8 cellular contexts compared by ENCODE assay signal in genomic region chr6:21594427-21595264, GRCh38. TPM values are rescaled to one million over a fixed set of nuclear protein-coding genes. Genes with fewer than 3 reads are reported as not detected.
DNase-seq lines count a peak whose midpoint lies in the region; TF ChIP-seq lines count a peak whose summit lies in the region.

No MANE protein-coding gene starts in this region.

- TF ChIP-seq POLR2A in NB4 (IDR thresholded peaks at IDR 0.05; ENCODE audit: extremely low read depth, insufficient read length): peak; percentile 15
- TF ChIP-seq POLR2A in thyroid gland (IDR thresholded peaks at IDR 0.05): peak in 1 of 2 donors; percentile 54

- no peaks in the 10 kb centered on the region for H3K9me3 ChIP-seq in HAP-1
- no peaks in the 10 kb centered on the region for H3K9me3 ChIP-seq in fibroblast of lung (ENCODE audit: control insufficient read depth, insufficient read depth, low read depth, low read length)
- no peaks in the 10 kb centered on the region for H3K9me3 ChIP-seq in thyroid gland

- TF ChIP-seq CTCF in NB4 (IDR thresholded peaks at IDR 0.05; ENCODE audit: low read depth, low read length) (no peak), fibroblast of lung (conservative IDR thresholded peaks at IDR 0.05 in 1 of 2, IDR thresholded peaks at IDR 0.05 in 1 of 2; ENCODE audit: low read depth in 1 of 2, low read length in 2 of 2) (no peak), thyroid gland (IDR thresholded peaks at IDR 0.05) (no peak)

- WGBS in thyroid gland, 2 donors: 1% methylated on average over 45 of the region's 105 CpGs; no CpG with 5 or more reads in 1 of the 2 donors

- peak overlapping the region; percentile 93 for H2AFZ ChIP-seq in fibroblast of lung (ENCODE audit: low read length)

- H3K27me3 ChIP-seq in HAP-1 (ENCODE audit: low read depth) (no peaks in the 10 kb centered on the region), fibroblast of lung (ENCODE audit: control insufficient read depth, insufficient read depth, low read length) (no peaks in the 10 kb centered on the region), thyroid gland (no peaks in the 10 kb centered on the region)

- peaks cover 18% of the 10 kb centered on the region for H3K79me2 ChIP-seq in fibroblast of lung (ENCODE audit: control insufficient read depth, insufficient read depth, low read length)

- H3K9ac ChIP-seq in fibroblast of lung (ENCODE audit: insufficient read depth, low read length): peak overlapping the region; percentile 78

- H3K4me3 ChIP-seq in HAP-1 (peak overlapping the region; percentile 77), NB4 (ENCODE audit: low read depth, low read length) (peak overlapping the region; percentile 77), fibroblast of lung (replicated peaks in 1 of 4; ENCODE audit: control extremely low read depth in 1 of 4, insufficient read depth in 1 of 4, low read depth in 3 of 4, low read length in 4 of 4) (peak overlapping the region; percentile 68 to 95 (median 90)), thyroid gland (replicated peaks in 1 of 3) (peak overlapping the region; percentile 24 to 83 (median 62))

- H3K36me3 ChIP-seq in HAP-1 (replicated peaks): peaks cover 8% of the 10 kb centered on the region
- H3K36me3 ChIP-seq in fibroblast of lung (ENCODE audit: control insufficient read depth, insufficient read depth, low read length): no peaks in the 10 kb centered on the region
- H3K36me3 ChIP-seq in thyroid gland: no peaks in the 10 kb centered on the region

- H3K27ac ChIP-seq in fibroblast of lung (ENCODE audit: insufficient read depth, low read length) (peak overlapping the region; percentile 87), thyroid gland (peak overlapping the region; percentile 94 to 97 (median 96))

- peak overlapping the region; percentile 98 for H3K4me2 ChIP-seq in fibroblast of lung (ENCODE audit: extremely low read depth, insufficient read depth, low read length)

- in situ Hi-C loops in HAP-1 (cut with MboI; ENCODE audit: low sequenced_read_pairs): loop anchor here (25.0 kb wide), 2 partner anchors 632 to 732 kb away; no protein-coding TSS in a partner anchor

- intact Hi-C loops in thyroid gland (cut with DNase I): loop anchor here (10.0 kb wide), 1 partner anchor 550 kb away; no protein-coding TSS in a partner anchor

- H4K20me1 ChIP-seq in fibroblast of lung (ENCODE audit: control insufficient read depth, extremely low read depth, insufficient read depth, low read length): no peaks in the 10 kb centered on the region

- H3K4me1 ChIP-seq in HAP-1 (peaks cover 11% of the 10 kb centered on the region), fibroblast of lung (ENCODE audit: control insufficient read depth, extremely low read depth, insufficient read depth, low read length) (no peaks in the 10 kb centered on the region), thyroid gland (peaks cover 7 to 12% of the 10 kb centered on the region in 2 donors)

- peak; percentile 69 for DNase-seq in DMS 273 (lab: John Stamatoyannopoulos, UW; ENCODE audit: unreplicated experiment)
- DNase-seq in DMS 273 treated with DMSO at 0.1 percent for 48 hours (lab: John Stamatoyannopoulos, UW): no peak
- peak; percentile 52 to 54 for DNase-seq in HAP-1 (ENCODE audit: low spot score in 2 of 2)
- DNase-seq in NB4 (ENCODE audit: low read depth): peak; percentile 82
- peak; percentile 3 for DNase-seq in activated T-cell treated with anti-CD3 and anti-CD28 coated beads for 24 hours (ENCODE audit: low read depth)
- DNase-seq in fibroblast of lung (ENCODE audit: low read depth in 2 of 2): peak; percentile 67 to 69
- DNase-seq in myocyte (ENCODE audit: low read depth): peak; percentile 68
- peak; percentile 74 to 76 for DNase-seq in thyroid gland

RNA-seq across cellular contexts. Expression of gene SOX4, which starts 1.1 kb away (rescaled TPM):
- total RNA-seq in fibroblast of lung (38.1 and 41.9 TPM in 2 replicates), myocyte (20.1 and 26.4 TPM in 2 replicates), thyroid gland (10 to 100 TPM; 10.8 to 20.7 (median 14.7) TPM)
- polyA plus RNA-seq in fibroblast of lung: 5.1 and 6.5 TPM in 2 replicates
- 8.2 and 9.9 TPM in 2 replicates for polyA plus RNA-seq in fibroblast of lung (2012)
- 1.8 and 2.7 TPM in 2 replicates for polyA minus RNA-seq in fibroblast of lung (ENCODE audit: low replicate concordance)
- polyA plus RNA-seq in myocyte (2012): 7.8 TPM
